Comparison of ENCODE assay signal across 8 cellular contexts in the genomic region with DNA sequence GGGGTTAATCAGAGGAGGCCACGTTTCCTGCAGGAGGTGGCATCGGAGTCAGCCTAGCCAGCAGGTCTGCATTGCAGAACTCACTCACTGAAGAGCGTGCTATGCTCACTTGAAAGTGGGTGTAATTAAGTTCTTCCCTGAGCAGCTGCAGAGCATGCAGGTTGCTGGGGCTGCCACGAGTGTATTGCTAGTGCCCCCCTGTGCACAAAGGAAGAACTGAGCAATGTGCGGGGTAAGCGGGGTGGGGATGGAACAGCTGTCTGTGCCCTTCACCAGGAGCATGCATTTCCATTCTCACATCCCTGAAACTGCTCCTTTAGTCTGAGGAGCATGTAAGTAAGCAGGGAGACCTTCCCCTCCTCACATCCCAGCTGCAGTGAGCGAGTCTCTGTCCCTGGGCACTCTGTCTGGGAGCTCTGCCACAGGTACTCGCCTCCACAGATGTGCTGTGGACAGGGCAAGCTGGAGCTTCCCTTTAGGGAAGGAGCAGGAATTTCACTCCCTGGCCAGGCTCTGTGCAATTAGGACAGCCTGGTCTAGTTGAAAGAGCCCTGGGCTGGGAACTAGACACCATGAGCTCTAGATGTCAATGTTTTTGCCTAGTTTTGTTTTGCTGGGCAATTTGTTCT.
DNase-seq lines count a peak whose midpoint lies in the region; ATAC-seq and TF ChIP-seq lines count a peak whose summit lies in the region.

No MANE protein-coding gene starts in this region.

- H3K27me3 ChIP-seq in OCI-LY1 (ENCODE audit: insufficient read depth, low read length), result no peaks in the 10 kb centered on the region

- H3K4me2 ChIP-seq in OCI-LY1 (ENCODE audit: low read length), result no peak overlapping the region

- H3K9ac ChIP-seq in OCI-LY1 (ENCODE audit: low read length), result no peak overlapping the region

- ATAC-seq in GM19328 (IDR thresholded peaks at IDR 0.05; ENCODE audit: unreplicated experiment) (peak; percentile 97), HG03521 (IDR thresholded peaks at IDR 0.05; ENCODE audit: unreplicated experiment) (peak; percentile 96)

- no peak overlapping the region for H3K4me3 ChIP-seq in OCI-LY1 (ENCODE audit: low read depth, low read length, poor library complexity, severe bottlenecking)

- DNase-seq in fibroblast of peridontal ligament (ENCODE audit: extremely low read depth), result peak; percentile 47
- peak; percentile 70 for DNase-seq in putamen (ENCODE audit: low spot score)
- no peak for DNase-seq in HCEC 1CT
- DNase-seq in NCI-H446 treated with DMSO at 0.1 percent for 48 hours (lab: John Stamatoyannopoulos, UW), result no peak

- H4K20me1 ChIP-seq in OCI-LY1 (ENCODE audit: insufficient read depth, low read length), result no peaks in the 10 kb centered on the region

- no peaks in the 10 kb centered on the region for H3K9me2 ChIP-seq in OCI-LY1 (ENCODE audit: low read depth, low read length)

- H3K27ac ChIP-seq in C4-2B (no peak overlapping the region), OCI-LY1 (ENCODE audit: low read depth, low read length, poor library complexity, severe bottlenecking) (no peak overlapping the region)

- H3F3A ChIP-seq in OCI-LY1 (ENCODE audit: insufficient read depth, low read length), result no peaks in the 10 kb centered on the region

- peak; percentile 24 for TF ChIP-seq CTCF in C4-2B (conservative IDR thresholded peaks at IDR 0.05)
- TF ChIP-seq CTCF in OCI-LY1 (IDR thresholded peaks at IDR 0.05; ENCODE audit: low read length), result peak; percentile 22; the same call in 1 of the 2 replicates

- H3K79me2 ChIP-seq in OCI-LY1 (ENCODE audit: insufficient read depth, low read length), result no peaks in the 10 kb centered on the region

- no peaks in the 10 kb centered on the region for H3K4me1 ChIP-seq in OCI-LY1 (ENCODE audit: insufficient read depth, low read length, severe bottlenecking)

- no peaks in the 10 kb centered on the region for H3K9me3 ChIP-seq in OCI-LY1 (ENCODE audit: low read length)

- no peaks in the 10 kb centered on the region for H3K36me3 ChIP-seq in OCI-LY1 (ENCODE audit: insufficient read depth, low read length)

- no peak overlapping the region for H2AFZ ChIP-seq in OCI-LY1 (ENCODE audit: low read length)

Comparison
In these comparisons a context has a peak if more than half of its experiments do, and no peak if none do; other contexts are left out.
1. DNase-seq: peak in fibroblast of peridontal ligament (single experiment) and putamen (single experiment); none in HCEC 1CT (single experiment) and NCI-H446 treated with DMSO at 0.1 percent for 48 hours (single experiment).